Comparison of ENCODE assay signal across 15 cellular contexts in the genomic region with DNA sequence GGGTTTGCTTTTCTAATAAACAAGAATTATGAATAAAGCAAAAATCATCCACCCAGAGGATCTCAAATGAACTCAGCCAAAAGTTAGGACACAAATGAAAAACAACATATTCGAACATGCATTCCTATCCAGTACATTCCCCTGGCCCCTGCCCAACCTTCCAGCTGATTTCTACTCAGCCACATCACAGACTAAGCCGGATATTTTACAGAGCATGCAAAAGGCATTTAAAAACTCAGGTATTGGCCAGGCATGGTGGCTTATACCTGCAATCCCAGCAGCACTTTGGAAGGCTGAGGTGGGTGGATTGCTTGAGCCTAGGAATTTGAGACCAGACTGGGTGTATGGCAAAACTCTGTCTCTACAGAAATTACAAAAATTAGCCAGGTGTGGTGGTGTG.
DNase-seq lines count a peak whose midpoint lies in the region; ATAC-seq and TF ChIP-seq lines count a peak whose summit lies in the region.
"Had no signal": no experiment of that assay in that cellular context is flagged by ENCODE, and none has a peak within 500 bp of the region (broad histone marks: within the 10 kb centered on the region; RNA-seq: fewer than 3 reads in every experiment).

No MANE protein-coding gene starts in this region.

- H3K4me3 ChIP-seq in retinal pigment epithelial cell (ENCODE audit: low read length) = no peak overlapping the region
- H3K4me3 ChIP-seq: ascending aorta, MG63 had no signal

- TF ChIP-seq CTCF in retinal pigment epithelial cell (conservative IDR thresholded peaks at IDR 0.05; ENCODE audit: low read depth, low read length) = no peak

- DNase-seq in AG08396 (ENCODE audit: low spot score) (peak; percentile 32), astrocyte of the hippocampus (ENCODE audit: low read depth, low spot score) (peak; percentile 81), fibroblast of the conjunctiva (ENCODE audit: low read depth) (peak; percentile 43), retinal pigment epithelial cell (ENCODE audit: low read depth) (peak; percentile 56), NCI-H187 (lab: John Stamatoyannopoulos, UW) (no peak), AML-193 (lab: John Stamatoyannopoulos, UW) (no peak), NCI-H2081 treated with DMSO at 0.1 percent for 48 hours (lab: John Stamatoyannopoulos, UW) (no peak)
- DNase-seq: activated CD4-positive, alpha-beta memory T cell treated with anti-CD3 and anti-CD28 coated beads for 36 hours; activated naive CD4-positive, alpha-beta T cell treated with Interleukin-2 at 50 U/mL for 16 hours; CD4-positive, alpha-beta T cell; glutamatergic neuron; HCEC 1CT; MG63 had no signal

- ATAC-seq in HG02798 (IDR thresholded peaks at IDR 0.05; ENCODE audit: poor library complexity, unreplicated experiment) = no peak

Comparison
In these comparisons a context has a peak if more than half of its experiments do, and no peak if none do; other contexts are left out.
1. DNase-seq: peak in AG08396 (single experiment), astrocyte of the hippocampus (single experiment), fibroblast of the conjunctiva (single experiment) and retinal pigment epithelial cell (single experiment); none in NCI-H187 (0 of 2), AML-193 (0 of 2) and NCI-H2081 treated with DMSO at 0.1 percent for 48 hours (single experiment).